Comparison of ENCODE assay signal across 8 cellular contexts in the genomic region with DNA sequence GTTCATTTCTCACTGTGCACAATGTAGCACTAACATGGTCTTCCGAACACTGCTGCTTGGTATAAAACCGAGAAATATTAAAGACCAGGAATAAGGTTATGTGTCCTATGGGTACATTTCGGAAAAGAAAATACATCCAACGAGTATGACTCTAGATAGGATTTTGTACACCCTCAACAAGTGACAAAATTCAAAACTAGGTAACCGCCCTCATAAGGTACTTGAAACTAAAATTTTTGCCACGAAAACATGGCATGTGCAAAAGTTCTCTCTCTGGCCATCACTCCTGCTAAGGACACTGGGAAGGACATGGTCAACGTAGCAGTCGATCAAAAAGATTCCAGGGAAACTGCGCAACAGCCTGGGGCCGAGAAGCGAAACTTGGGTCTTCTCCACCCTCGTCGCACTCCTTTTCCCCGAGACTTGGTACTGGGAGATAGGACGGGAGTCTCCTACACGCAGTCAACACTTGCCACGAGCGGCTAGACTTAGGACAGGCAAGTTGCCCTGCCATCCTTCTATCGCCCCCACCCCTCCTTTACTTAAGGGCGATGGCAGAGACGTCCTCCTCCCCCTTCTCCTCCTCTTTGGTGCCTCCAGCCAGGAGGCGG. TPM values are rescaled to one million over a fixed set of nuclear protein-coding genes. Genes with fewer than 3 reads are reported as not detected.
A peak's percentile ranks its signal among the peaks of the same experiment; 100 is the strongest.
DNase-seq lines count a peak whose midpoint lies in the region; ATAC-seq and TF ChIP-seq lines count a peak whose summit lies in the region.

No MANE protein-coding gene starts in this region.

- H3K36me3 Mint-ChIP-seq in T-helper 2 cell treated with Interferon-gamma antibody and Interleukin-4, amounts not matched to agents 5 μg/mL and 100 μg/mL, for 36 hours (ENCODE audit: low read depth): peaks cover 25% of the 10 kb centered on the region
- H3K36me3 Mint-ChIP-seq in activated T-helper 1 cell treated with anti-CD3 and anti-CD28 coated beads, Interleukin-12 subunit alpha, Interleukin-12 subunit beta, Interleukin-2, Interleukin-4 antibody, amounts not matched to agents 30 ng/mL and 10 ng/mL and 1 ng/mL, durations not matched to agents 14 hours and 24 hours and 36 hours (ENCODE audit: low read depth): peaks cover 18% of the 10 kb centered on the region

- intact Hi-C loops in activated T-helper 1 cell treated with anti-CD3 and anti-CD28 coated beads, Interleukin-12 subunit alpha, Interleukin-12 subunit beta, Interleukin-2, Interleukin-4 antibody, amounts not matched to agents 30 ng/mL and 10 ng/mL and 1 ng/mL, durations not matched to agents 14 hours and 24 hours and 36 hours (cut with micrococcal nuclease): loop anchor here (1.0 to 10.0 kb wide), 6 partner anchors 73 to 1223 kb away; partner anchors contain the start of genes ACBD6, CEP350, QSOX1 and STX6

- TF ChIP-seq CTCF in omental fat pad (IDR thresholded peaks at IDR 0.05): no peak

- ATAC-seq in omental fat pad (ENCODE audit: low FRiP score): no peak
- no peak for ATAC-seq in GM18858 (IDR thresholded peaks at IDR 0.05; ENCODE audit: unreplicated experiment)

- no peaks in the 10 kb centered on the region for H3K9me3 Mint-ChIP-seq in T-helper 2 cell treated with Interferon-gamma antibody and Interleukin-4, amounts not matched to agents 5 μg/mL and 100 μg/mL, for 36 hours
- no peaks in the 10 kb centered on the region for H3K9me3 Mint-ChIP-seq in activated T-helper 1 cell treated with anti-CD3 and anti-CD28 coated beads, Interleukin-12 subunit alpha, Interleukin-12 subunit beta, Interleukin-2, Interleukin-4 antibody, amounts not matched to agents 30 ng/mL and 10 ng/mL and 1 ng/mL, durations not matched to agents 14 hours and 24 hours and 36 hours

- peak overlapping the region; percentile 92 for H3K4me3 Mint-ChIP-seq in T-helper 2 cell treated with Interferon-gamma antibody and Interleukin-4, amounts not matched to agents 5 μg/mL and 100 μg/mL, for 36 hours
- H3K4me3 Mint-ChIP-seq in activated T-helper 1 cell treated with anti-CD3 and anti-CD28 coated beads, Interleukin-12 subunit alpha, Interleukin-12 subunit beta, Interleukin-2, Interleukin-4 antibody, amounts not matched to agents 30 ng/mL and 10 ng/mL and 1 ng/mL, durations not matched to agents 14 hours and 24 hours and 36 hours: peak overlapping the region; percentile 95

- no peak for DNase-seq in T-helper 2 cell treated with Interferon-gamma antibody and Interleukin-4, amounts not matched to agents 5 μg/mL and 100 μg/mL, for 36 hours (ENCODE audit: low spot score)
- no peak for DNase-seq in T-helper 2 cell
- DNase-seq in HuH-7 (ENCODE audit: low spot score): peak; percentile 17
- DNase-seq in activated T-helper 1 cell treated with anti-CD3 and anti-CD28 coated beads, Interleukin-12 subunit alpha, Interleukin-12 subunit beta, Interleukin-2, Interleukin-4 antibody, amounts not matched to agents 30 ng/mL and 10 ng/mL and 1 ng/mL, durations not matched to agents 14 hours and 24 hours and 36 hours (ENCODE audit: low spot score): no peak
- DNase-seq in glomerular endothelial cell (ENCODE audit: extremely low read depth, low read depth, low spot score): peak; percentile 72
- DNase-seq in omental fat pad (ENCODE audit: low spot score): peak; percentile 64
- no peak for DNase-seq in OCI-M1 (lab: John Stamatoyannopoulos, UW)

- H3K4me1 Mint-ChIP-seq in T-helper 2 cell treated with Interferon-gamma antibody and Interleukin-4, amounts not matched to agents 5 μg/mL and 100 μg/mL, for 36 hours (ENCODE audit: low read depth): peaks cover 44% of the 10 kb centered on the region
- H3K4me1 Mint-ChIP-seq in activated T-helper 1 cell treated with anti-CD3 and anti-CD28 coated beads, Interleukin-12 subunit alpha, Interleukin-12 subunit beta, Interleukin-2, Interleukin-4 antibody, amounts not matched to agents 30 ng/mL and 10 ng/mL and 1 ng/mL, durations not matched to agents 14 hours and 24 hours and 36 hours (ENCODE audit: low read depth): peaks cover 56% of the 10 kb centered on the region

- peak overlapping the region; percentile 99 for H3K27ac Mint-ChIP-seq in T-helper 2 cell treated with Interferon-gamma antibody and Interleukin-4, amounts not matched to agents 5 μg/mL and 100 μg/mL, for 36 hours
- peak overlapping the region; percentile 100 for H3K27ac Mint-ChIP-seq in activated T-helper 1 cell treated with anti-CD3 and anti-CD28 coated beads, Interleukin-12 subunit alpha, Interleukin-12 subunit beta, Interleukin-2, Interleukin-4 antibody, amounts not matched to agents 30 ng/mL and 10 ng/mL and 1 ng/mL, durations not matched to agents 14 hours and 24 hours and 36 hours

- no peaks in the 10 kb centered on the region for H3K27me3 Mint-ChIP-seq in T-helper 2 cell treated with Interferon-gamma antibody and Interleukin-4, amounts not matched to agents 5 μg/mL and 100 μg/mL, for 36 hours (ENCODE audit: low read depth)
- no peaks in the 10 kb centered on the region for H3K27me3 Mint-ChIP-seq in activated T-helper 1 cell treated with anti-CD3 and anti-CD28 coated beads, Interleukin-12 subunit alpha, Interleukin-12 subunit beta, Interleukin-2, Interleukin-4 antibody, amounts not matched to agents 30 ng/mL and 10 ng/mL and 1 ng/mL, durations not matched to agents 14 hours and 24 hours and 36 hours (ENCODE audit: insufficient read depth)

RNA-seq across cellular contexts. Expression of gene TOR1AIP1, which starts 0.3 kb away (rescaled TPM):
- 76.1 and 80.5 TPM in 2 replicates for total RNA-seq in activated T-helper 1 cell treated with anti-CD3 and anti-CD28 coated beads, Interleukin-12 subunit alpha, Interleukin-12 subunit beta, Interleukin-2, Interleukin-4 antibody, amounts not matched to agents 30 ng/mL and 10 ng/mL and 1 ng/mL, durations not matched to agents 14 hours and 24 hours and 36 hours
- total RNA-seq in glomerular endothelial cell (29.7 and 35.7 TPM in 2 replicates), omental fat pad (10 to 100 TPM; 57.3 to 88.4 (median 65.8) TPM)

RNA-seq across cellular contexts. Expression of gene TOR1AIP2, which starts 4.1 kb away (rescaled TPM):
- 61.0 and 62.6 TPM in 2 replicates for total RNA-seq in activated T-helper 1 cell treated with anti-CD3 and anti-CD28 coated beads, Interleukin-12 subunit alpha, Interleukin-12 subunit beta, Interleukin-2, Interleukin-4 antibody, amounts not matched to agents 30 ng/mL and 10 ng/mL and 1 ng/mL, durations not matched to agents 14 hours and 24 hours and 36 hours
- 75.5 and 88.7 TPM in 2 replicates for total RNA-seq in glomerular endothelial cell
- 100 to 1,000 TPM in 1 of 4 donors, 10 to 100 TPM in 3; 65.9 to 138 (median 86.1) TPM for total RNA-seq in omental fat pad

Comparison
In these comparisons a context has a peak if more than half of its experiments do, and no peak if none do; other contexts are left out.
1. DNase-seq: peak in HuH-7 (single experiment), glomerular endothelial cell (single experiment) and omental fat pad (single experiment); none in T-helper 2 cell treated with Interferon-gamma antibody and Interleukin-4, amounts not matched to agents 5 μg/mL and 100 μg/mL, for 36 hours (single experiment), T-helper 2 cell (0 of 5), activated T-helper 1 cell treated with anti-CD3 and anti-CD28 coated beads, Interleukin-12 subunit alpha, Interleukin-12 subunit beta, Interleukin-2, Interleukin-4 antibody, amounts not matched to agents 30 ng/mL and 10 ng/mL and 1 ng/mL, durations not matched to agents 14 hours and 24 hours and 36 hours (single experiment) and OCI-M1 (single experiment).